13 cellular contexts compared by ENCODE assay signal in the genomic region with DNA sequence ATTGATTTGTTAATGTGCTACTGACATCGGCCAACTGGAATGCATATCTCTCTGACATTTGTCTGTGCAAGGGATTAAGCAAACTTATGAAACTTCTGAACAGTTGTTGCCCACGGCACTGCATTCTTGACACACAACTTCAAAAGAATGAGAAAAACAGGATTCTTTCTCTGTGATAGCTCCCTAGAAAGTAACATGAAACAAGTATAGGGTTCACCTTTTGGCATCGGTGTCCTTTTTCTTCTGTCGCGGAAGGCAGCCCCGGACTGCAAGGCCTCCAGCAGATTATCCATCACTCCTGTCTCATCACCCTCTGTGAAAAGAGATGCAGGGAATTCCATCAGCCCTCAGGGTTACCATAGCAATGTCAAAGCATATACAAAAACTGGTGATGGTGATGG.
DNase-seq lines count a peak whose midpoint lies in the region; ATAC-seq and TF ChIP-seq lines count a peak whose summit lies in the region.
"Had no signal": no experiment of that assay in that cellular context is flagged by ENCODE, and none has a peak within 500 bp of the region (broad histone marks: within the 10 kb centered on the region; RNA-seq: fewer than 3 reads in every experiment).

No MANE protein-coding gene starts in this region.

- H3K4me1 Mint-ChIP-seq in osteocyte (ENCODE audit: unreplicated experiment), result peaks cover 39% of the 10 kb centered on the region

- no peaks in the 10 kb centered on the region for H3K9me3 Mint-ChIP-seq in osteocyte (ENCODE audit: unreplicated experiment)
- H3K9me3 Mint-ChIP-seq: activated T-helper 2 cell treated with anti-CD3 and anti-CD28 coated beads, Interferon-gamma antibody, Interleukin-2, Interleukin-4, amounts not matched to agents 10 μg/mL and 5 μg/mL and 100 μg/mL, durations not matched to agents 14 hours and 24 hours and 36 hours; stimulated activated naive CD8-positive, alpha-beta T cell treated with anti-CD3 and anti-CD28 coated beads, Interleukin-15, Interleukin-2, amounts not matched to agents 100 ng/mL and 50 ng/mL, for 24 hours had no signal

- DNase-seq in ELR (ENCODE audit: low read depth) (peak; percentile 66), SK-N-MC (ENCODE audit: low read depth, low spot score) (no peak), fibroblast of pulmonary artery (ENCODE audit: low read depth) (peak; percentile 63), osteocyte (ENCODE audit: extremely low spot score, unreplicated experiment) (no peak), A172 (ENCODE audit: low spot score) (no peak)
- no peak for DNase-seq in activated T-cell treated with anti-CD3 and anti-CD28 coated beads, Interleukin-2, amount 50 U/mL, for 48 hours
- DNase-seq: hippocampal formation; NCI-H510A; stimulated activated CD4-positive, alpha-beta T cell treated with anti-CD3 and anti-CD28 coated beads, Interleukin-1b, Interleukin-23, amount 100 ng/mL, for 48 hours had no signal

- peak overlapping the region; percentile 1; the same call in 1 of the 2 replicates for H3K27ac ChIP-seq in SK-N-MC

- H3K36me3 Mint-ChIP-seq in osteocyte (ENCODE audit: unreplicated experiment), result no peaks in the 10 kb centered on the region

- no peak for ATAC-seq in GM19328 (IDR thresholded peaks at IDR 0.05; ENCODE audit: unreplicated experiment)
- ATAC-seq in HG03432 (IDR thresholded peaks at IDR 0.05; ENCODE audit: unreplicated experiment), result no peak

- peak overlapping the region; percentile 93 for H3K27ac Mint-ChIP-seq in osteocyte (ENCODE audit: unreplicated experiment)
- H3K27ac Mint-ChIP-seq: activated T-helper 2 cell treated with anti-CD3 and anti-CD28 coated beads, Interferon-gamma antibody, Interleukin-2, Interleukin-4, amounts not matched to agents 10 μg/mL and 5 μg/mL and 100 μg/mL, durations not matched to agents 14 hours and 24 hours and 36 hours; stimulated activated naive CD8-positive, alpha-beta T cell treated with anti-CD3 and anti-CD28 coated beads, Interleukin-15, Interleukin-2, amounts not matched to agents 100 ng/mL and 50 ng/mL, for 24 hours had no signal

- TF ChIP-seq CTCF in fibroblast of pulmonary artery (IDR thresholded peaks at IDR 0.05; ENCODE audit: low read length, missing control alignments) (no peak), osteocyte (IDR thresholded peaks at IDR 0.05) (no peak)

- H3K9ac ChIP-seq in SK-N-MC (ENCODE audit: insufficient read length), result no peak overlapping the region

- peak overlapping the region; percentile 46 for H3K4me3 Mint-ChIP-seq in osteocyte (ENCODE audit: unreplicated experiment)
- H3K4me3 Mint-ChIP-seq: stimulated activated naive CD8-positive, alpha-beta T cell treated with anti-CD3 and anti-CD28 coated beads, Interleukin-15, Interleukin-2, amounts not matched to agents 100 ng/mL and 50 ng/mL, for 24 hours had no signal

- no peaks in the 10 kb centered on the region for H3K9me3 ChIP-seq in SK-N-MC (ENCODE audit: low read depth, low read length)

- H3K36me3 ChIP-seq in SK-N-MC (ENCODE audit: insufficient read depth, low read length), result no peaks in the 10 kb centered on the region

- no peaks in the 10 kb centered on the region for H3K27me3 Mint-ChIP-seq in osteocyte (ENCODE audit: unreplicated experiment)
- H3K27me3 Mint-ChIP-seq: stimulated activated naive CD8-positive, alpha-beta T cell treated with anti-CD3 and anti-CD28 coated beads, Interleukin-15, Interleukin-2, amounts not matched to agents 100 ng/mL and 50 ng/mL, for 24 hours had no signal

- no peak overlapping the region for H3K4me3 ChIP-seq in SK-N-MC
- no peak overlapping the region for H3K4me3 ChIP-seq in fibroblast of pulmonary artery (replicated peaks; ENCODE audit: low read depth, low read length)

Comparison
In these comparisons a context has a peak if more than half of its experiments do, and no peak if none do; other contexts are left out.
1. DNase-seq: peak in ELR (single experiment) and fibroblast of pulmonary artery (single experiment); none in SK-N-MC (single experiment), osteocyte (single experiment), A172 (single experiment) and activated T-cell treated with anti-CD3 and anti-CD28 coated beads, Interleukin-2, amount 50 U/mL, for 48 hours (0 of 2).